Comparison of ENCODE assay signal across 10 cellular contexts in the genomic region with DNA sequence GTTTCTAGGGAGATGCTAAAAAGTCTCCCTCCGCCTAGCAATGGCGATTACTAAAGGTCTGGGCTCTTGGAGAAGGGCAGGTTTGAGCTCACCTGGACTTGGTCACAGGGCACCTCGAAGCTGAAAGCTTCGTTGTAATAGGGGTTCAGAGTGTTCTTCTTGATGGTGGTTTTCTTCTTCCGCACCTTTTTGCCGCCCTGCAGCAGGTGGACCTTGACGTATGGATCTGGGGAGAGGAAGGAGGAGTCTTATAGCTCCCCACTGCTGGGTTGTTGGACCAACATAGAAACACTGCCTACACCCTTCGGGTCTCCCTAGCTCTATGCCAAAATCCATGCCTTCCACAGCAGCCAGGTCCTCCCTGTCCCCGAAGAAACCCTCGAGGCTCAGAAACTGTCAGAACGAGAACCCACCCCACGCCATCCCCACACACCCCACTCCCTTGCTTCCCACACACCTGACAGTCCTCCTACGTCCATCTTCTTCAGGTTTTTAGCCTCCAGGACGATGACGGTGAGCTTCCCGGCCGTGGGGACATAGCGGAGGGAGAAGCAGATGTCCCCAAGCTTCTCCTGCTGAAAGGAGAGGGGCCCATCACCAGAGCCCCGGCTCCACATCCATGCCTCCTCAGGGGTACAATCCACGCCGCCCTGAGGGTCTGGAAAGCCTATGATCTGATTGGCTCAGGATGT. TPM values are rescaled to one million over a fixed set of nuclear protein-coding genes. Genes with fewer than 3 reads are reported as not detected.
A peak's percentile ranks its signal among the peaks of the same experiment; 100 is the strongest.
DNase-seq lines count a peak whose midpoint lies in the region; ATAC-seq and TF ChIP-seq lines count a peak whose summit lies in the region.
"Had no signal": no experiment of that assay in that cellular context is flagged by ENCODE, and none has a peak within 500 bp of the region (broad histone marks: within the 10 kb centered on the region; RNA-seq: fewer than 3 reads in every experiment).

No MANE protein-coding gene starts in this region.

- peaks cover 54 to 63% of the 10 kb centered on the region in 2 donors for H3K27me3 Mint-ChIP-seq in CD4-positive, alpha-beta memory T cell

- H3K4me3 ChIP-seq in ACC112 (ENCODE audit: low read depth, low read length) (peak overlapping the region; percentile 82), SK-N-MC (peak overlapping the region; percentile 73), iPS-15b (ENCODE audit: low read depth, low read length) (peak overlapping the region; percentile 73), MM.1S (ENCODE audit: low read length) (no peak overlapping the region)
- H3K4me3 ChIP-seq in CD4-positive, alpha-beta memory T cell (ENCODE audit: low read length in 2 of 2) = peak overlapping the region in 1 of 2 donors; percentile 11

- no peaks in the 10 kb centered on the region for H3K9me2 ChIP-seq in MM.1S (replicated peaks; ENCODE audit: insufficient read depth, low read length)

- H3F3A ChIP-seq in MM.1S (ENCODE audit: insufficient read depth, low read length) = no peaks in the 10 kb centered on the region

- H4K20me1 ChIP-seq in MM.1S (ENCODE audit: insufficient read depth, low read length) = no peaks in the 10 kb centered on the region

- H2AFZ ChIP-seq in ACC112 (ENCODE audit: low read length, unreplicated experiment) = no peak overlapping the region
- H2AFZ ChIP-seq in MM.1S (ENCODE audit: low read length) = no peak overlapping the region

- H3K27me3 ChIP-seq in ACC112 (ENCODE audit: insufficient read depth, low read length) (peaks cover 2% of the 10 kb centered on the region; the same call in 1 of the 2 replicates), iPS-15b (ENCODE audit: control insufficient read depth, insufficient read depth, low read length) (peaks cover 46% of the 10 kb centered on the region), MM.1S (replicated peaks; ENCODE audit: insufficient read depth, low read length) (peaks cover 99% of the 10 kb centered on the region)
- H3K27me3 ChIP-seq in CD4-positive, alpha-beta memory T cell (ENCODE audit: insufficient read depth, low read length) = peaks cover 42% of the 10 kb centered on the region

- H3K4me1 ChIP-seq in ACC112 (ENCODE audit: control insufficient read depth, insufficient read depth, low read length, unreplicated experiment) = peaks cover 2% of the 10 kb centered on the region
- peaks cover 27% of the 10 kb centered on the region for H3K4me1 ChIP-seq in CD4-positive, alpha-beta memory T cell (ENCODE audit: insufficient read depth, low read length)
- H3K4me1 ChIP-seq in iPS-15b (ENCODE audit: control insufficient read depth, insufficient read depth, low read length) = peaks cover 7% of the 10 kb centered on the region
- peaks cover 5% of the 10 kb centered on the region; the same call in 1 of the 2 replicates for H3K4me1 ChIP-seq in MM.1S (ENCODE audit: low read length)

- no peak for ATAC-seq in GM18868 (IDR thresholded peaks at IDR 0.05; ENCODE audit: unreplicated experiment)

- POLR2A ChIA-PET in CD4-positive, alpha-beta memory T cell (lab: Charles Lee; ENCODE audit: partially characterized antibody) = no interaction called here

- no peak for TF ChIP-seq CTCF in MM.1S (IDR thresholded peaks at IDR 0.05; ENCODE audit: low read length)

- H3K36me3 ChIP-seq in ACC112 (ENCODE audit: insufficient read depth, low read length) = no peaks in the 10 kb centered on the region
- no peaks in the 10 kb centered on the region for H3K36me3 ChIP-seq in CD4-positive, alpha-beta memory T cell (ENCODE audit: insufficient read depth, low read length)
- H3K36me3 ChIP-seq in SK-N-MC (ENCODE audit: insufficient read depth, low read length) = no peaks in the 10 kb centered on the region
- no peaks in the 10 kb centered on the region for H3K36me3 ChIP-seq in iPS-15b (ENCODE audit: control insufficient read depth, insufficient read depth, low read length)
- H3K36me3 ChIP-seq in MM.1S (replicated peaks; ENCODE audit: insufficient read depth, low read length) = no peaks in the 10 kb centered on the region
- H3K36me3 ChIP-seq: thoracic aorta had no signal

- DNase-seq in CD4-positive, alpha-beta memory T cell = no peak
- DNase-seq in SK-N-MC (ENCODE audit: low read depth, low spot score) = no peak
- DNase-seq in NCI-H2196 treated with DMSO at 0.1 percent for 48 hours (lab: John Stamatoyannopoulos, UW; ENCODE audit: unreplicated experiment) = no peak
- no peak for DNase-seq in MM.1S
- DNase-seq: cortex of kidney had no signal

- H3K79me2 ChIP-seq in ACC112 (ENCODE audit: control insufficient read depth, insufficient read depth, low read length, unreplicated experiment) (no peaks in the 10 kb centered on the region), MM.1S (ENCODE audit: low read length) (no peaks in the 10 kb centered on the region)

- H3K9me3 Mint-ChIP-seq in CD4-positive, alpha-beta memory T cell = peaks cover 0 to 3% (median 2%) of the 10 kb centered on the region in 8 donors

- no peaks in the 10 kb centered on the region for H3K9me3 ChIP-seq in CD4-positive, alpha-beta memory T cell (ENCODE audit: control insufficient read depth in 1 of 2, low read length in 2 of 2)
- no peaks in the 10 kb centered on the region for H3K9me3 ChIP-seq in SK-N-MC (ENCODE audit: low read depth, low read length)
- H3K9me3 ChIP-seq in iPS-15b (ENCODE audit: control insufficient read depth, insufficient read depth, low read length) = no peaks in the 10 kb centered on the region
- H3K9me3 ChIP-seq in MM.1S (replicated peaks; ENCODE audit: insufficient read depth, low read length) = no peaks in the 10 kb centered on the region
- H3K9me3 ChIP-seq: thoracic aorta had no signal

- peaks cover 8 to 48% (median 23%) of the 10 kb centered on the region in 4 donors for H3K4me1 Mint-ChIP-seq in CD4-positive, alpha-beta memory T cell

- H3K4me3 Mint-ChIP-seq in CD4-positive, alpha-beta memory T cell = peak overlapping the region in 5 of 8 donors; percentile 32 to 75 (median 65)

- H3K9ac ChIP-seq in SK-N-MC (ENCODE audit: insufficient read length) (no peak overlapping the region), iPS-15b (ENCODE audit: low read depth, low read length) (no peak overlapping the region), MM.1S (ENCODE audit: low read length) (no peak overlapping the region)

- intact Hi-C loops in CD4-positive, alpha-beta memory T cell (cut with micrococcal nuclease) = no loop called here

- H3K27ac Mint-ChIP-seq in CD4-positive, alpha-beta memory T cell = peak overlapping the region in 1 of 7 donors; percentile 70

- CTCF ChIA-PET in CD4-positive, alpha-beta memory T cell (lab: Charles Lee; ENCODE audit: partially characterized antibody) = interaction anchor here (2.2 kb wide), 1 partner anchor 15 kb away, joined by 10 read pairs; no protein-coding TSS in a partner anchor

- no peak overlapping the region for H3K4me2 ChIP-seq in MM.1S (ENCODE audit: low read depth, low read length)

- H3K36me3 Mint-ChIP-seq in CD4-positive, alpha-beta memory T cell = peaks cover 0 to 3% of the 10 kb centered on the region in 2 donors

- H3K27ac ChIP-seq in ACC112 (ENCODE audit: low read depth, low read length) = no peak overlapping the region
- no peak overlapping the region for H3K27ac ChIP-seq in CD4-positive, alpha-beta memory T cell (ENCODE audit: low read depth, low read length)
- peak overlapping the region; percentile 95 for H3K27ac ChIP-seq in SK-N-MC
- no peak overlapping the region for H3K27ac ChIP-seq in MM.1S (ENCODE audit: low read length)
- H3K27ac ChIP-seq: thoracic aorta had no signal

RNA-seq across cellular contexts. Expression of a gene that starts 5.5 kb away (rescaled TPM):
- total RNA-seq in CD4-positive, alpha-beta memory T cell = not detected
- under 1 TPM; 0.29 to 0.59 TPM for polyA plus RNA-seq in CD4-positive, alpha-beta memory T cell
- total RNA-seq: T-helper 1 cell treated with Interleukin-12 subunit alpha and Interleukin-12 subunit beta and Interleukin-4 antibody, amounts not matched to agents 30 ng/mL and 1 ng/mL, for 36 hours; thoracic aorta had no signal

RNA-seq across cellular contexts. Expression of a gene that starts 8.2 kb away (rescaled TPM):
- not detected for total RNA-seq in CD4-positive, alpha-beta memory T cell
- polyA plus RNA-seq in CD4-positive, alpha-beta memory T cell = under 1 TPM in 1 of 2 donors, not detected in 1; 0.93 TPM
- total RNA-seq: T-helper 1 cell treated with Interleukin-12 subunit alpha and Interleukin-12 subunit beta and Interleukin-4 antibody, amounts not matched to agents 30 ng/mL and 1 ng/mL, for 36 hours; thoracic aorta had no signal

RNA-seq across cellular contexts. Expression of a gene that starts 17.0 kb away (rescaled TPM):
- total RNA-seq in CD4-positive, alpha-beta memory T cell = not detected
- polyA plus RNA-seq in CD4-positive, alpha-beta memory T cell = not detected
- total RNA-seq: T-helper 1 cell treated with Interleukin-12 subunit alpha and Interleukin-12 subunit beta and Interleukin-4 antibody, amounts not matched to agents 30 ng/mL and 1 ng/mL, for 36 hours; thoracic aorta had no signal

RNA-seq across cellular contexts. Expression of a gene that starts 25.6 kb away (rescaled TPM):
- total RNA-seq in CD4-positive, alpha-beta memory T cell = not detected
- not detected for polyA plus RNA-seq in CD4-positive, alpha-beta memory T cell
- total RNA-seq: T-helper 1 cell treated with Interleukin-12 subunit alpha and Interleukin-12 subunit beta and Interleukin-4 antibody, amounts not matched to agents 30 ng/mL and 1 ng/mL, for 36 hours; thoracic aorta had no signal

RNA-seq across cellular contexts. Expression of a gene that starts 34.7 kb away (rescaled TPM):
- not detected for total RNA-seq in CD4-positive, alpha-beta memory T cell
- polyA plus RNA-seq in CD4-positive, alpha-beta memory T cell = not detected
